8 cellular contexts compared by ENCODE assay signal in the genomic region with DNA sequence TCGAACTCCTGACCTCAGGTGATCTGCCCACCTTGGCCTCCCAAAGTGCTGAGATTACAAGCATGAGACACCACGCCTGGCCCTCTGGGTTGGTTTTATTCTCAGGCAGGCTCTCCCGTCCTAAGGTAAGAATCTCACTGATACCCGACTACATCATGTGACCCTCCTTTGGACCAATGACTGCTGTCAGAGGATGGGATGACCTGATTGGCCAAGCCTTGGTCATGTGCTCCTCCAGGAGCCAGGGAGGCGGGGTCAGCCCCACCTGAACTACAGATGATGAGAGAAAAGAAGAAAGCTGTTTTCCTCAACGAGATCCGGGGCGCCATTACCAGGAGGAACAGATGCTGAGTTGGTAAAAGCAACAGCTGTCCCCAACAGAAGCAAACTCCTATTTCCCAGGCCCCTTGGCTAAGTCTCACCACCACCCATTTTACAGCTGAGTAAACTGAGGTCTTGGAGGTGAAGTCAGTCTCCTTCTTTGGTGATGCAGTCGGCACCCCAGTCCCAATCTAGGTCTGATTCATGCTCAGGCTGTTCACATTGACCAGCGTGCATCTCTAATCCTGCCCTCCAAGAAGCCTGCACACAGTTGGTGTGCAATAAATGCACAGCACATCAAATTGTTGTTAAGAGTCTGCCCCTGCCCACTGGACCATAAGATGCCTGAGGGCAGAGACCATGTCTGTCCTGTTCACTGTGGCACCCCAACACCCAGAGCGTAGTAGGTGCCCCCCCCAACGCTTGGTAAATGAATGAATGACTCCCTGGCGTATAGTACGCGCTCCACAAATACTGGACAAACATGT.
DNase-seq lines count a peak whose midpoint lies in the region; ATAC-seq, FAIRE-seq and TF ChIP-seq lines count a peak whose summit lies in the region.

No MANE protein-coding gene starts in this region.

- ATAC-seq in GM21717 (IDR thresholded peaks at IDR 0.05; ENCODE audit: unreplicated experiment), result no peak
- no peak for ATAC-seq in GM21367 (IDR thresholded peaks at IDR 0.05; ENCODE audit: unreplicated experiment)

- no peak for TF ChIP-seq CTCF in coronary artery (IDR thresholded peaks at IDR 0.05)

- H3K27ac ChIP-seq in coronary artery (peak overlapping the region; percentile 73 to 94), small intestine (ENCODE audit: low read depth in 1 of 2, low read length in 1 of 2) (peak overlapping the region in 1 of 2 donors; percentile 85)

- no peaks in the 10 kb centered on the region for H3K36me3 ChIP-seq in small intestine (ENCODE audit: control insufficient read depth in 2 of 2, insufficient read depth in 2 of 2, low read length in 2 of 2)

- WGBS in small intestine, 3 donors, result 81 to 90% (median 81%) methylated on average over 15 of the region's 15 CpGs

- FAIRE-seq in small intestine (lab: Jason Lieb, UNC), result no peak

- DNase-seq in DMS153 (lab: John Stamatoyannopoulos, UW), result peak; percentile 27
- no peak for DNase-seq in DMS153 treated with DMSO at 0.1 percent for 48 hours (lab: John Stamatoyannopoulos, UW; ENCODE audit: unreplicated experiment)
- DNase-seq in NCI-H1048 (lab: John Stamatoyannopoulos, UW), result peak; percentile 64
- no peak for DNase-seq in coronary artery (ENCODE audit: low spot score)
- DNase-seq in small intestine, result peak; percentile 40
- DNase-seq in activated CD4-positive, CD25-positive, alpha-beta regulatory T cell (lab: John Stamatoyannopoulos, UW), result no peak

- peaks cover 0 to 3% of the 10 kb centered on the region in 2 donors for H3K4me1 ChIP-seq in small intestine (ENCODE audit: control insufficient read depth in 2 of 2, insufficient read depth in 1 of 2, low read depth in 1 of 2, low read length in 1 of 2)

- H3K27me3 ChIP-seq in small intestine (ENCODE audit: control insufficient read depth in 2 of 2, insufficient read depth in 2 of 2, low read length in 2 of 2), result no peaks in the 10 kb centered on the region

- H3K4me3 ChIP-seq in coronary artery (no peak overlapping the region), small intestine (ENCODE audit: low read depth in 1 of 2, low read length in 2 of 2) (no peak overlapping the region)

- no peaks in the 10 kb centered on the region for H3K9me3 ChIP-seq in small intestine (ENCODE audit: control insufficient read depth, low read depth)

Comparison
In these comparisons a context has a peak if more than half of its experiments do, and no peak if none do; other contexts are left out.
1. DNase-seq: peak in DMS153 (single experiment), NCI-H1048 (single experiment) and small intestine (single experiment); none in DMS153 treated with DMSO at 0.1 percent for 48 hours (single experiment), coronary artery (single experiment) and activated CD4-positive, CD25-positive, alpha-beta regulatory T cell (0 of 4).